Comparison of ENCODE assay signal across 23 cellular contexts in the genomic region with DNA sequence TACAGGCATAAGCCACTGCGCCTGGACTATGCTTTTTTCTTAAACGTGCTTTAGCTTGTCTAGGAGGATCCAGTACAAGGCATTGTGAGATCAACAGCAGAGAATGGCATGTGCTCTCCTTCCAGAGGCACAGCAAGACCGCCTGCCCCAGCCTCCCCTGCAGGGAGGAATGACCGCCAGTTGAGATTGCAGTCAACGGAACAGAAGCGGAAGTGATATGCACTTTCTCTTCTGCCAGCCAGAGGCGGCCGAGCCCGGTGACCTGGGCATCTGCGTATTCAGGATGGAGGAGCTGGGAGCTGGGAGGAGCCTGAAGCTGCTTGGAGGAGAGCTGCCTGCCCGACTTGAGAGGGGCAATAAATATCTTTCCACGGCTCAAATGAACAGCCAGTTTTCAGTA.
DNase-seq lines count a peak whose midpoint lies in the region; ATAC-seq, FAIRE-seq and TF ChIP-seq lines count a peak whose summit lies in the region.
"Had no signal": no experiment of that assay in that cellular context is flagged by ENCODE, and none has a peak within 500 bp of the region (broad histone marks: within the 10 kb centered on the region; RNA-seq: fewer than 3 reads in every experiment).

No MANE protein-coding gene starts in this region.

- H3K79me1 ChIP-seq in trophoblast cell (ENCODE audit: low read length) = peaks cover 6% of the 10 kb centered on the region

- no peak overlapping the region for H2BK120ac ChIP-seq in trophoblast cell (ENCODE audit: insufficient read depth, low read length, poor library complexity)

- H3K27ac ChIP-seq in trophoblast cell (ENCODE audit: low read depth, low read length) = no peak overlapping the region
- H3K27ac ChIP-seq: adrenal gland, HL-60, left ventricle myocardium inferior, tibial artery had no signal

- H3K4ac ChIP-seq in trophoblast cell (ENCODE audit: low read depth, low read length) = no peak overlapping the region

- H3K27me3 Mint-ChIP-seq in WTC11 (ENCODE audit: low read depth) = no peaks in the 10 kb centered on the region
- peaks cover 11 to 12% of the 10 kb centered on the region in 2 donors for H3K27me3 Mint-ChIP-seq in natural killer cell treated with Interleukin-12 subunit alpha and Interleukin-12 subunit beta and Interleukin-15 and Interleukin-18, amount 100 ng/mL, for 72 hours

- TF ChIP-seq CTCF in WTC11 (IDR thresholded peaks at IDR 0.05) = no peak

- no peaks in the 10 kb centered on the region for H3K9me3 ChIP-seq in trophoblast cell (ENCODE audit: insufficient read depth, low read depth, low read length)
- H3K9me3 ChIP-seq: adrenal gland, left ventricle myocardium inferior, tibial artery had no signal

- no peaks in the 10 kb centered on the region for H3K79me2 ChIP-seq in trophoblast cell (ENCODE audit: control insufficient read depth, insufficient read depth, low read length, poor library complexity)

- no peak overlapping the region for H2AK5ac ChIP-seq in trophoblast cell (ENCODE audit: low read length)

- WGBS in trophoblast cell (ENCODE audit: extremely low coverage, insufficient coverage, insufficient read length) = no CpG with 5 or more reads among the region's 12 CpGs

- H4K91ac ChIP-seq in trophoblast cell (ENCODE audit: low read depth, low read length) = no peak overlapping the region

- H3K36me3 Mint-ChIP-seq in WTC11 = no peaks in the 10 kb centered on the region
- no peaks in the 10 kb centered on the region for H3K36me3 Mint-ChIP-seq in natural killer cell treated with Interleukin-12 subunit alpha and Interleukin-12 subunit beta and Interleukin-15 and Interleukin-18, amount 100 ng/mL, for 72 hours
- H3K36me3 Mint-ChIP-seq: stimulated activated effector memory CD8-positive, alpha-beta T cell treated with anti-CD3 and anti-CD28 coated beads, Interleukin-12 subunit alpha, Interleukin-12 subunit beta, amount 100 ng/mL, for 72 hours had no signal

- no peak overlapping the region for H3K23ac ChIP-seq in trophoblast cell (ENCODE audit: low read length)

- H3K27ac Mint-ChIP-seq in WTC11 = peak overlapping the region; percentile 79
- H3K27ac Mint-ChIP-seq in natural killer cell treated with Interleukin-12 subunit alpha and Interleukin-12 subunit beta and Interleukin-15 and Interleukin-18, amount 100 ng/mL, for 72 hours = no peak overlapping the region
- H3K27ac Mint-ChIP-seq: activated T-helper 2 cell treated with anti-CD3 and anti-CD28 coated beads, Interferon-gamma antibody, Interleukin-2, Interleukin-4, amounts not matched to agents 10 μg/mL and 5 μg/mL and 100 μg/mL, durations not matched to agents 14 hours and 24 hours and 36 hours; stimulated activated effector memory CD8-positive, alpha-beta T cell treated with anti-CD3 and anti-CD28 coated beads, Interleukin-12 subunit alpha, Interleukin-12 subunit beta, amount 100 ng/mL, for 72 hours had no signal

- H3K4me2 ChIP-seq in trophoblast cell (ENCODE audit: low read length) = no peak overlapping the region
- H3K4me2 ChIP-seq: smooth muscle cell had no signal

- ATAC-seq in WTC11 = peak; percentile 29
- no peak for ATAC-seq in natural killer cell treated with Interleukin-12 subunit alpha and Interleukin-12 subunit beta and Interleukin-15 and Interleukin-18, amount 100 ng/mL, for 72 hours
- ATAC-seq: stimulated activated effector memory CD8-positive, alpha-beta T cell treated with anti-CD3 and anti-CD28 coated beads, Interleukin-12 subunit alpha, Interleukin-12 subunit beta, amount 100 ng/mL, for 72 hours had no signal

- no peak overlapping the region for H3K14ac ChIP-seq in trophoblast cell (ENCODE audit: low read length)

- intact Hi-C loops in head of caudate nucleus (cut with DNase I) = no loop called here

- no peaks in the 10 kb centered on the region for H3K36me3 ChIP-seq in trophoblast cell (ENCODE audit: control insufficient read depth in 1 of 2, insufficient read depth in 2 of 2, low read length in 2 of 2)
- H3K36me3 ChIP-seq: adrenal gland, left ventricle myocardium inferior, tibial artery had no signal

- no peak overlapping the region for H4K12ac ChIP-seq in trophoblast cell (ENCODE audit: low read depth, low read length)

- no peaks in the 10 kb centered on the region for H3K4me1 ChIP-seq in trophoblast cell (ENCODE audit: control insufficient read depth in 1 of 2, insufficient read depth in 2 of 2, low read length in 2 of 2)
- H3K4me1 ChIP-seq: adrenal gland, left ventricle myocardium inferior, tibial artery had no signal

- CTCF ChIA-PET in WTC11 (lab: Charles Lee) = interaction anchor here (0.6 to 1.2 kb wide), 5 partner anchors 30 to 174 kb away, joined by 3 to 4 read pairs (median 3); no protein-coding TSS in a partner anchor

- no peak overlapping the region for H2BK12ac ChIP-seq in trophoblast cell (ENCODE audit: low read length)

- no peaks in the 10 kb centered on the region for H3K9me3 Mint-ChIP-seq in WTC11
- H3K9me3 Mint-ChIP-seq in natural killer cell treated with Interleukin-12 subunit alpha and Interleukin-12 subunit beta and Interleukin-15 and Interleukin-18, amount 100 ng/mL, for 72 hours = no peaks in the 10 kb centered on the region
- H3K9me3 Mint-ChIP-seq: activated T-helper 2 cell treated with anti-CD3 and anti-CD28 coated beads, Interferon-gamma antibody, Interleukin-2, Interleukin-4, amounts not matched to agents 10 μg/mL and 5 μg/mL and 100 μg/mL, durations not matched to agents 14 hours and 24 hours and 36 hours; central memory CD8-positive, alpha-beta T cell; stimulated activated effector memory CD8-positive, alpha-beta T cell treated with anti-CD3 and anti-CD28 coated beads, Interleukin-12 subunit alpha, Interleukin-12 subunit beta, amount 100 ng/mL, for 72 hours had no signal

- no peaks in the 10 kb centered on the region for H3K27me3 ChIP-seq in trophoblast cell (ENCODE audit: insufficient read depth, low read length)
- H3K27me3 ChIP-seq: adrenal gland had no signal

- POLR2A ChIA-PET in WTC11 (lab: Charles Lee) = no interaction called here

- no peak overlapping the region for H2AFZ ChIP-seq in trophoblast cell (ENCODE audit: insufficient read depth, low read length, poor library complexity)

- H3K4me3 Mint-ChIP-seq in WTC11 = no peak overlapping the region
- H3K4me3 Mint-ChIP-seq in natural killer cell treated with Interleukin-12 subunit alpha and Interleukin-12 subunit beta and Interleukin-15 and Interleukin-18, amount 100 ng/mL, for 72 hours = peak overlapping the region; percentile 38
- H3K4me3 Mint-ChIP-seq: central memory CD8-positive, alpha-beta T cell; stimulated activated effector memory CD8-positive, alpha-beta T cell treated with anti-CD3 and anti-CD28 coated beads, Interleukin-12 subunit alpha, Interleukin-12 subunit beta, amount 100 ng/mL, for 72 hours had no signal

- H3K4me1 Mint-ChIP-seq in WTC11 = peaks cover 72% of the 10 kb centered on the region
- no peaks in the 10 kb centered on the region for H3K4me1 Mint-ChIP-seq in natural killer cell treated with Interleukin-12 subunit alpha and Interleukin-12 subunit beta and Interleukin-15 and Interleukin-18, amount 100 ng/mL, for 72 hours (ENCODE audit: low read depth in 2 of 2)
- H3K4me1 Mint-ChIP-seq: central memory CD8-positive, alpha-beta T cell; stimulated activated effector memory CD8-positive, alpha-beta T cell treated with anti-CD3 and anti-CD28 coated beads, Interleukin-12 subunit alpha, Interleukin-12 subunit beta, amount 100 ng/mL, for 72 hours had no signal

- no peak overlapping the region for H3K4me3 ChIP-seq in trophoblast cell (ENCODE audit: low read depth, low read length)
- H3K4me3 ChIP-seq: adrenal gland, left ventricle myocardium inferior, smooth muscle cell, tibial artery had no signal

- H3K9ac ChIP-seq in trophoblast cell (ENCODE audit: low read length) = no peak overlapping the region

- no peak overlapping the region for H2BK5ac ChIP-seq in trophoblast cell (ENCODE audit: low read depth, low read length, poor library complexity)

- H4K8ac ChIP-seq in trophoblast cell (ENCODE audit: low read depth, low read length) = no peak overlapping the region

- DNase-seq in ELF-1 (ENCODE audit: low read depth, low spot score) = peak; percentile 79
- DNase-seq in NCI-H510A (lab: John Stamatoyannopoulos, UW) = peak; percentile 68
- peak; percentile 34 for DNase-seq in WTC11 (ENCODE audit: low spot score)
- DNase-seq in natural killer cell treated with Interleukin-12 subunit alpha and Interleukin-12 subunit beta and Interleukin-15 and Interleukin-18, amount 100 ng/mL, for 72 hours (ENCODE audit: low spot score) = no peak
- no peak for DNase-seq in activated CD4-positive, alpha-beta T cell treated with anti-CD3 and anti-CD28 coated beads, Interleukin-2, amount 50 U/mL, for 48 hours
- DNase-seq in head of caudate nucleus = no peak
- DNase-seq in HTR-8/SVneo (ENCODE audit: insufficient read length, low spot score) = no peak
- DNase-seq in trophoblast cell = no peak
- DNase-seq: activated CD4-positive, CD25-positive, alpha-beta regulatory T cell; left ventricle myocardium inferior; NCI-H1436 treated with DMSO at 0.1 percent for 48 hours; NCI-H524; SW 1271; tibial artery had no signal

- FAIRE-seq in HTR-8/SVneo (lab: Jason Lieb, UNC) = no peak
- FAIRE-seq: GM18507, GM19239, RCC 7860 had no signal

- H3K18ac ChIP-seq in trophoblast cell (ENCODE audit: low read length) = no peak overlapping the region

TF ChIP-seq in WTC11, 78 proteins besides CTCF, POLR2A, EP300 and RAD21 (continues in another document):
- TF ChIP-seq, protein P1, sequence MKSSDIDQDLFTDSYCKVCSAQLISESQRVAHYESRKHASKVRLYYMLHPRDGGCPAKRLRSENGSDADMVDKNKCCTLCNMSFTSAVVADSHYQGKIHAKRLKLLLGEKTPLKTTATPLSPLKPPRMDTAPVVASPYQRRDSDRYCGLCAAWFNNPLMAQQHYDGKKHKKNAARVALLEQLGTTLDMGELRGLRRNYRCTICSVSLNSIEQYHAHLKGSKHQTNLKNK (CRISPR knock-in tag; IDR thresholded peaks at IDR 0.05) = no peak
- TF ChIP-seq, protein P2, sequence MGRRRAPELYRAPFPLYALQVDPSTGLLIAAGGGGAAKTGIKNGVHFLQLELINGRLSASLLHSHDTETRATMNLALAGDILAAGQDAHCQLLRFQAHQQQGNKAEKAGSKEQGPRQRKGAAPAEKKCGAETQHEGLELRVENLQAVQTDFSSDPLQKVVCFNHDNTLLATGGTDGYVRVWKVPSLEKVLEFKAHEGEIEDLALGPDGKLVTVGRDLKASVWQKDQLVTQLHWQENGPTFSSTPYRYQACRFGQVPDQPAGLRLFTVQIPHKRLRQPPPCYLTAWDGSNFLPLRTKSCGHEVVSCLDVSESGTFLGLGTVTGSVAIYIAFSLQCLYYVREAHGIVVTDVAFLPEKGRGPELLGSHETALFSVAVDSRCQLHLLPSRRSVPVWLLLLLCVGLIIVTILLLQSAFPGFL (CRISPR knock-in tag; IDR thresholded peaks at IDR 0.05; ENCODE audit: borderline replicate concordance) = no peak
- no peak for TF ChIP-seq RELA (CRISPR knock-in tag; IDR thresholded peaks at IDR 0.05; ENCODE audit: borderline replicate concordance)
- TF ChIP-seq MLX (CRISPR knock-in tag; IDR thresholded peaks at IDR 0.05) = no peak

Comparison
In these comparisons a context has a peak if more than half of its experiments do, and no peak if none do; other contexts are left out.
1. DNase-seq: peak in ELF-1 (single experiment), NCI-H510A (single experiment) and WTC11 (single experiment); none in natural killer cell treated with Interleukin-12 subunit alpha and Interleukin-12 subunit beta and Interleukin-15 and Interleukin-18, amount 100 ng/mL, for 72 hours (single experiment), activated CD4-positive, alpha-beta T cell treated with anti-CD3 and anti-CD28 coated beads, Interleukin-2, amount 50 U/mL, for 48 hours (0 of 2), head of caudate nucleus (0 of 42), HTR-8/SVneo (single experiment) and trophoblast cell (0 of 2).